Comparison of ENCODE assay signal across 23 cellular contexts in genomic region chr1:30514137-30514654, GRCh38.
DNase-seq lines count a peak whose midpoint lies in the region; ATAC-seq and TF ChIP-seq lines count a peak whose summit lies in the region.
"Had no signal": no experiment of that assay in that cellular context is flagged by ENCODE, and none has a peak within 500 bp of the region (broad histone marks: within the 10 kb centered on the region; RNA-seq: fewer than 3 reads in every experiment).

No MANE protein-coding gene starts in this region.

- H4K12ac ChIP-seq in trophoblast cell (ENCODE audit: low read depth, low read length) = no peak overlapping the region

- H3K4me1 Mint-ChIP-seq in osteocyte (ENCODE audit: unreplicated experiment) = no peaks in the 10 kb centered on the region
- H3K4me1 Mint-ChIP-seq: B cell, IgD-negative memory B cell had no signal

- WGBS in prostate gland = 46% methylated on average over 6 of the region's 6 CpGs
- no CpG with 5 or more reads among the region's 6 CpGs for WGBS in trophoblast cell (ENCODE audit: extremely low coverage, insufficient coverage, insufficient read length)

- H3K4me3 Mint-ChIP-seq in osteocyte (ENCODE audit: unreplicated experiment) = no peak overlapping the region
- H3K4me3 Mint-ChIP-seq: B cell, HFFc6, IgD-negative memory B cell had no signal

- H3K4ac ChIP-seq in trophoblast cell (ENCODE audit: low read depth, low read length) = no peak overlapping the region

- H3K4me1 ChIP-seq in left ventricle myocardium inferior (no peaks in the 10 kb centered on the region), prostate gland (replicated peaks) (no peaks in the 10 kb centered on the region), vagina (peaks cover 4% of the 10 kb centered on the region), trophoblast cell (ENCODE audit: control insufficient read depth in 1 of 2, insufficient read depth in 2 of 2, low read length in 2 of 2) (peaks cover 0 to 1% of the 10 kb centered on the region in 2 experiments)
- H3K4me1 ChIP-seq: Peyer's patch had no signal

- no peak overlapping the region for H3K9ac ChIP-seq in trophoblast cell (ENCODE audit: low read length)

- no peak overlapping the region for H4K8ac ChIP-seq in trophoblast cell (ENCODE audit: low read depth, low read length)

- no peak overlapping the region for H4K91ac ChIP-seq in trophoblast cell (ENCODE audit: low read depth, low read length)

- no peak overlapping the region for H2BK120ac ChIP-seq in trophoblast cell (ENCODE audit: insufficient read depth, low read length, poor library complexity)

- TF ChIP-seq CTCF in left ventricle myocardium inferior (IDR thresholded peaks at IDR 0.05; ENCODE audit: borderline replicate concordance) = no peak
- TF ChIP-seq CTCF in osteocyte (IDR thresholded peaks at IDR 0.05) = no peak
- TF ChIP-seq CTCF in prostate gland (IDR thresholded peaks at IDR 0.05) = no peak
- TF ChIP-seq CTCF in vagina (IDR thresholded peaks at IDR 0.05) = no peak

- no peak overlapping the region for H3K27ac Mint-ChIP-seq in osteocyte (ENCODE audit: unreplicated experiment)
- H3K27ac Mint-ChIP-seq: B cell, HFFc6, IgD-negative memory B cell had no signal

- ATAC-seq in HG02763 (IDR thresholded peaks at IDR 0.05; ENCODE audit: unreplicated experiment) = no peak
- ATAC-seq: Right ventricle myocardium inferior had no signal

- H3K9me3 Mint-ChIP-seq in osteocyte (ENCODE audit: unreplicated experiment) = no peaks in the 10 kb centered on the region
- H3K9me3 Mint-ChIP-seq: HFFc6 had no signal

- H3K18ac ChIP-seq in trophoblast cell (ENCODE audit: low read length) = no peak overlapping the region

- H2AK5ac ChIP-seq in trophoblast cell (ENCODE audit: low read length) = no peak overlapping the region

- intact Hi-C loops in cardiac septum (cut with DNase I) (no loop called here), left ventricle myocardium inferior (cut with micrococcal nuclease) (no loop called here), prostate gland (cut with DNase I) (no loop called here), vagina (cut with DNase I) (no loop called here)

- peak; percentile 56 for DNase-seq in cardiac septum (ENCODE audit: low spot score)
- no peak for DNase-seq in left ventricle myocardium inferior
- DNase-seq in ecto neural progenitor cell (ENCODE audit: low spot score) = peak; percentile 42
- peak; percentile 57 for DNase-seq in osteocyte (ENCODE audit: extremely low spot score, unreplicated experiment)
- DNase-seq in prostate gland (ENCODE audit: low spot score) = no peak
- no peak for DNase-seq in vagina (ENCODE audit: extremely low spot score in 2 of 2)
- DNase-seq in trophoblast cell = no peak
- DNase-seq: 8988T, DMS79 treated with DMSO at 0.1 percent for 48 hours, HFFc6, Kasumi-1, MG63, NCI-H1048, NCI-H1436 treated with DMSO at 0.1 percent for 48 hours, NCI-H2029 treated with DMSO at 0.1 percent for 48 hours, NCI-H2171 treated with DMSO at 0.1 percent for 48 hours, NCI-H446, NCI-H526 treated with DMSO at 0.1 percent for 48 hours had no signal

- H2BK5ac ChIP-seq in trophoblast cell (ENCODE audit: low read depth, low read length, poor library complexity) = no peak overlapping the region

- no peaks in the 10 kb centered on the region for H3K36me3 Mint-ChIP-seq in osteocyte (ENCODE audit: unreplicated experiment)
- H3K36me3 Mint-ChIP-seq: IgD-negative memory B cell had no signal

- H3K79me2 ChIP-seq in trophoblast cell (ENCODE audit: control insufficient read depth, insufficient read depth, low read length, poor library complexity) = no peaks in the 10 kb centered on the region

- no peaks in the 10 kb centered on the region for H3K9me3 ChIP-seq in left ventricle myocardium inferior (replicated peaks)
- no peaks in the 10 kb centered on the region for H3K9me3 ChIP-seq in prostate gland
- no peaks in the 10 kb centered on the region for H3K9me3 ChIP-seq in vagina
- peaks cover 5% of the 10 kb centered on the region for H3K9me3 ChIP-seq in trophoblast cell (ENCODE audit: insufficient read depth, low read depth, low read length)
- H3K9me3 ChIP-seq: Peyer's patch had no signal

- H2AFZ ChIP-seq in trophoblast cell (ENCODE audit: insufficient read depth, low read length, poor library complexity) = no peak overlapping the region

- TF ChIP-seq POLR2A in prostate gland (IDR thresholded peaks at IDR 0.05) = no peak
- TF ChIP-seq POLR2A in vagina (IDR thresholded peaks at IDR 0.05) = no peak

- H3K27me3 ChIP-seq in left ventricle myocardium inferior (ENCODE audit: low read depth) = peaks cover 4% of the 10 kb centered on the region
- peaks cover 4% of the 10 kb centered on the region for H3K27me3 ChIP-seq in prostate gland (replicated peaks; ENCODE audit: insufficient read depth)
- H3K27me3 ChIP-seq in vagina = no peaks in the 10 kb centered on the region
- H3K27me3 ChIP-seq in trophoblast cell (ENCODE audit: insufficient read depth, low read length) = no peaks in the 10 kb centered on the region
- H3K27me3 ChIP-seq: MG63, Peyer's patch had no signal

- H3K4me3 ChIP-seq in left ventricle myocardium inferior = no peak overlapping the region
- H3K4me3 ChIP-seq in prostate gland = no peak overlapping the region
- no peak overlapping the region for H3K4me3 ChIP-seq in vagina
- no peak overlapping the region for H3K4me3 ChIP-seq in trophoblast cell (ENCODE audit: low read depth, low read length)
- H3K4me3 ChIP-seq: MG63, Peyer's patch had no signal

- no peaks in the 10 kb centered on the region for H3K27me3 Mint-ChIP-seq in osteocyte (ENCODE audit: unreplicated experiment)

- H3K36me3 ChIP-seq in left ventricle myocardium inferior (no peaks in the 10 kb centered on the region), prostate gland (no peaks in the 10 kb centered on the region), vagina (no peaks in the 10 kb centered on the region), trophoblast cell (ENCODE audit: control insufficient read depth in 1 of 2, insufficient read depth in 2 of 2, low read length in 2 of 2) (no peaks in the 10 kb centered on the region)
- H3K36me3 ChIP-seq: MG63, Peyer's patch had no signal

- H2BK12ac ChIP-seq in trophoblast cell (ENCODE audit: low read length) = no peak overlapping the region

- no peak overlapping the region for H3K14ac ChIP-seq in trophoblast cell (ENCODE audit: low read length)

- H3K27ac ChIP-seq in left ventricle myocardium inferior (replicated peaks) (no peak overlapping the region), prostate gland (no peak overlapping the region), vagina (no peak overlapping the region), trophoblast cell (ENCODE audit: low read depth, low read length) (no peak overlapping the region)
- H3K27ac ChIP-seq: Peyer's patch had no signal

- H3K79me1 ChIP-seq in trophoblast cell (ENCODE audit: low read length) = no peaks in the 10 kb centered on the region

- H3K23ac ChIP-seq in trophoblast cell (ENCODE audit: low read length) = no peak overlapping the region

- no peak overlapping the region for H3K4me2 ChIP-seq in trophoblast cell (ENCODE audit: low read length)

Comparison
In these comparisons a context has a peak if more than half of its experiments do, and no peak if none do; other contexts are left out.
1. DNase-seq: peak in cardiac septum (single experiment), ecto neural progenitor cell (single experiment) and osteocyte (single experiment); none in left ventricle myocardium inferior (single experiment), prostate gland (single experiment), vagina (0 of 2) and trophoblast cell (0 of 2).